ENCODE assay signal across 15 cellular contexts in genomic region chr9:68515304-68516017, GRCh38. TPM values are rescaled to one million over a fixed set of nuclear protein-coding genes. Genes with fewer than 3 reads are reported as not detected.
DNase-seq lines count a peak whose midpoint lies in the region; ATAC-seq and TF ChIP-seq lines count a peak whose summit lies in the region.
"Had no signal": no experiment of that assay in that cellular context is flagged by ENCODE, and none has a peak within 500 bp of the region (broad histone marks: within the 10 kb centered on the region; RNA-seq: fewer than 3 reads in every experiment).

No MANE protein-coding gene starts in this region.

- H3K4me1 ChIP-seq in gastrocnemius medialis, result peaks cover 17 to 20% of the 10 kb centered on the region in 2 donors
- H3K4me1 ChIP-seq in effector memory CD4-positive, alpha-beta T cell (ENCODE audit: control insufficient read depth, insufficient read depth, low read length, poor library complexity, severe bottlenecking), result no peaks in the 10 kb centered on the region
- H3K4me1 ChIP-seq: BLaER1 had no signal

- no peaks in the 10 kb centered on the region for H3K27me3 ChIP-seq in brain microvascular endothelial cell (replicated peaks)
- no peaks in the 10 kb centered on the region for H3K27me3 ChIP-seq in gastrocnemius medialis
- H3K27me3 ChIP-seq in effector memory CD4-positive, alpha-beta T cell (replicated peaks; ENCODE audit: control insufficient read depth, insufficient read depth, low read length, poor library complexity, severe bottlenecking), result no peaks in the 10 kb centered on the region
- H3K27me3 ChIP-seq: BLaER1 had no signal

- DNase-seq in GM04503 (ENCODE audit: low read depth) (peak; percentile 8), brain microvascular endothelial cell (peak; percentile 58), left ventricle myocardium superior (no peak), gastrocnemius medialis (peak; percentile 62 to 77), NCI-H1048 (lab: John Stamatoyannopoulos, UW) (no peak)
- DNase-seq in effector memory CD4-positive, alpha-beta T cell, result no peak
- DNase-seq in stimulated activated CD4-positive, alpha-beta T cell treated with anti-CD3 and anti-CD28 coated beads, Interleukin-4, amount 100 ng/mL, for 1 hour, result no peak
- DNase-seq: activated CD4-positive, alpha-beta T cell treated with anti-CD3 and anti-CD28 coated beads, Interleukin-2, amount 10 ng/mL, durations not matched to agents 24 days and 14 days; activated effector memory CD4-positive, alpha-beta T cell treated with Interleukin-2 at 50 U/mL for 16 hours; GF-D8; NCI-H2029 had no signal

- TF ChIP-seq CTCF in brain microvascular endothelial cell (IDR thresholded peaks at IDR 0.05; ENCODE audit: low read depth, low read length, missing control alignments) (no peak), gastrocnemius medialis (IDR thresholded peaks at IDR 0.05 in 4 of 5, conservative IDR thresholded peaks at IDR 0.05 in 1 of 5) (no peak)

- in situ Hi-C loops in brain microvascular endothelial cell (cut with HindIII; ENCODE audit: low pct_ligation_motif_present, low sequenced_read_pairs) (no loop called here), gastrocnemius medialis (cut with MboI; ENCODE audit: low sequenced_read_pairs in 4 of 4) (no loop called here)

- H3K9me3 ChIP-seq in gastrocnemius medialis, result no peaks in the 10 kb centered on the region
- no peaks in the 10 kb centered on the region for H3K9me3 ChIP-seq in effector memory CD4-positive, alpha-beta T cell (ENCODE audit: control insufficient read depth, low read length)

- intact Hi-C loops in left ventricle myocardium superior (cut with micrococcal nuclease) (no loop called here), gastrocnemius medialis (cut with DNase I; ENCODE audit: low total_unique reads) (loop anchor here (10.0 kb wide), 1 partner anchor 809 kb away; the partner anchor contains the start of gene ENTREP1)

- peak in 1 of 2 donors; percentile 69 for TF ChIP-seq POLR2A in gastrocnemius medialis (IDR thresholded peaks at IDR 0.05)

- H3K27ac ChIP-seq in brain microvascular endothelial cell (no peak overlapping the region), gastrocnemius medialis (peak overlapping the region; percentile 79 to 88 (median 85))
- H3K27ac ChIP-seq in effector memory CD4-positive, alpha-beta T cell (ENCODE audit: insufficient read depth, low read length, poor library complexity, severe bottlenecking), result no peak overlapping the region
- H3K27ac ChIP-seq: BLaER1 had no signal

- H3K4me3 ChIP-seq in brain microvascular endothelial cell (ENCODE audit: low read depth, low read length) (no peak overlapping the region), gastrocnemius medialis (no peak overlapping the region)
- H3K4me3 ChIP-seq in effector memory CD4-positive, alpha-beta T cell (ENCODE audit: insufficient read depth, low read depth, low read length, poor library complexity, severe bottlenecking), result no peak overlapping the region
- H3K4me3 ChIP-seq: BLaER1 had no signal

- H3K36me3 ChIP-seq in brain microvascular endothelial cell (replicated peaks), result no peaks in the 10 kb centered on the region
- no peaks in the 10 kb centered on the region for H3K36me3 ChIP-seq in gastrocnemius medialis
- no peaks in the 10 kb centered on the region for H3K36me3 ChIP-seq in effector memory CD4-positive, alpha-beta T cell (ENCODE audit: control insufficient read depth, insufficient read depth, low read length)
- H3K36me3 ChIP-seq: BLaER1 had no signal

- peak; percentile 54 for ATAC-seq in left ventricle myocardium superior
- ATAC-seq in gastrocnemius medialis, result peak; percentile 99 to 100
- no peak for ATAC-seq in GM21529 (IDR thresholded peaks at IDR 0.05; ENCODE audit: unreplicated experiment)

RNA-seq across cellular contexts. Expression of gene TMEM252, which starts 25.2 kb away (rescaled TPM):
- total RNA-seq in left ventricle myocardium superior, result not detected
- total RNA-seq in gastrocnemius medialis, result not detected
- total RNA-seq: activated CD4-positive, alpha-beta T cell treated with anti-CD3 and anti-CD28 coated beads, Interleukin-2, amount 10 ng/mL, durations not matched to agents 24 days and 14 days; kidney epithelial cell; neural crest cell had no signal

Comparison
In these comparisons a context has a peak if more than half of its experiments do, and no peak if none do; other contexts are left out.
1. DNase-seq: peak in GM04503 (single experiment), brain microvascular endothelial cell (single experiment) and gastrocnemius medialis (2 of 2); none in left ventricle myocardium superior (single experiment), effector memory CD4-positive, alpha-beta T cell (0 of 3), stimulated activated CD4-positive, alpha-beta T cell treated with anti-CD3 and anti-CD28 coated beads, Interleukin-4, amount 100 ng/mL, for 1 hour (single experiment) and NCI-H1048 (single experiment).
2. H3K27ac ChIP-seq: peak in gastrocnemius medialis (4 of 4); none in brain microvascular endothelial cell (single experiment) and effector memory CD4-positive, alpha-beta T cell (single experiment).